8 cellular contexts compared by ENCODE assay signal in genomic region chr10:28676297-28676967, GRCh38. TPM values are rescaled to one million over a fixed set of nuclear protein-coding genes. Genes with fewer than 3 reads are reported as not detected.
DNase-seq lines count a peak whose midpoint lies in the region; ATAC-seq and TF ChIP-seq lines count a peak whose summit lies in the region.

No MANE protein-coding gene starts in this region.

- peaks cover 43% of the 10 kb centered on the region for H3K27me3 Mint-ChIP-seq in IgD-negative memory B cell
- peaks cover 60% of the 10 kb centered on the region for H3K27me3 Mint-ChIP-seq in activated naive CD8-positive, alpha-beta T cell treated with anti-CD3 and anti-CD28 coated beads, Interleukin-2, amount 50 U/mL, for 24 hours

- H3K4me1 Mint-ChIP-seq in IgD-negative memory B cell: peaks cover 13 to 32% (median 15%) of the 10 kb centered on the region in 3 donors
- peaks cover 30% of the 10 kb centered on the region for H3K4me1 Mint-ChIP-seq in activated naive CD8-positive, alpha-beta T cell treated with anti-CD3 and anti-CD28 coated beads, Interleukin-2, amount 50 U/mL, for 24 hours

- no peak for TF ChIP-seq CTCF in smooth muscle cell (IDR thresholded peaks at IDR 0.05; ENCODE audit: borderline replicate concordance, insufficient read depth, poor library complexity, severe bottlenecking)

- H3K9me3 Mint-ChIP-seq in IgD-negative memory B cell: peaks cover 0 to 2% (median 0%) of the 10 kb centered on the region in 3 donors
- no peaks in the 10 kb centered on the region for H3K9me3 Mint-ChIP-seq in activated naive CD8-positive, alpha-beta T cell treated with anti-CD3 and anti-CD28 coated beads, Interleukin-2, amount 50 U/mL, for 24 hours

- H3K36me3 ChIP-seq in smooth muscle cell (ENCODE audit: low read depth): no peaks in the 10 kb centered on the region

- peak overlapping the region; percentile 18 to 80 (median 25) for H3K27ac Mint-ChIP-seq in IgD-negative memory B cell
- no peak overlapping the region for H3K27ac Mint-ChIP-seq in activated naive CD8-positive, alpha-beta T cell treated with anti-CD3 and anti-CD28 coated beads, Interleukin-2, amount 50 U/mL, for 24 hours

- H3K4me2 ChIP-seq in smooth muscle cell: peak overlapping the region; percentile 96

- no peak for ATAC-seq in activated naive CD8-positive, alpha-beta T cell treated with anti-CD3 and anti-CD28 coated beads, Interleukin-2, amount 50 U/mL, for 24 hours
- ATAC-seq in GM18505 (IDR thresholded peaks at IDR 0.05; ENCODE audit: unreplicated experiment): no peak
- ATAC-seq in HG03442 (IDR thresholded peaks at IDR 0.05; ENCODE audit: unreplicated experiment): no peak

- H3K9me3 ChIP-seq in smooth muscle cell (replicated peaks; ENCODE audit: low read depth): no peaks in the 10 kb centered on the region

- no peak for TF ChIP-seq POLR2A in GM18505 (IDR thresholded peaks at IDR 0.05; ENCODE audit: borderline replicate concordance, extremely low read depth, insufficient read depth, insufficient read length)

- H3K4me1 ChIP-seq in smooth muscle cell (ENCODE audit: low read depth): peaks cover 12% of the 10 kb centered on the region

- peak overlapping the region; percentile 87 for H3K9ac ChIP-seq in smooth muscle cell (ENCODE audit: low read depth)

- peaks cover 1% of the 10 kb centered on the region for H3K36me3 Mint-ChIP-seq in IgD-negative memory B cell
- no peaks in the 10 kb centered on the region for H3K36me3 Mint-ChIP-seq in activated naive CD8-positive, alpha-beta T cell treated with anti-CD3 and anti-CD28 coated beads, Interleukin-2, amount 50 U/mL, for 24 hours (ENCODE audit: low read depth)

- peak overlapping the region; percentile 64 for H3K27ac ChIP-seq in smooth muscle cell (ENCODE audit: low read depth)

- H3F3A ChIP-seq in smooth muscle cell (ENCODE audit: low read depth): peaks cover 28% of the 10 kb centered on the region

- H4K20me1 ChIP-seq in smooth muscle cell (ENCODE audit: low read depth): peaks cover 41% of the 10 kb centered on the region

- H3K4me3 Mint-ChIP-seq in IgD-negative memory B cell: peak overlapping the region; percentile 76 to 90 (median 84)
- peak overlapping the region; percentile 56 for H3K4me3 Mint-ChIP-seq in activated naive CD8-positive, alpha-beta T cell treated with anti-CD3 and anti-CD28 coated beads, Interleukin-2, amount 50 U/mL, for 24 hours

- WGBS in smooth muscle cell (ENCODE audit: low lambda C conversion rate): 3% methylated on average over 22 of the region's 26 CpGs

- H2AFZ ChIP-seq in smooth muscle cell (ENCODE audit: low read depth): peak overlapping the region; percentile 88

- H3K4me3 ChIP-seq in iPS-11a (ENCODE audit: low read depth, low read length) (peak overlapping the region; percentile 17), smooth muscle cell (peak overlapping the region; percentile 87)

- peaks cover 73% of the 10 kb centered on the region for H3K79me2 ChIP-seq in smooth muscle cell (ENCODE audit: low read depth)

- DNase-seq in D341Med (ENCODE audit: low spot score) (peak; percentile 61), smooth muscle cell (lab: John Stamatoyannopoulos, UW; ENCODE audit: unreplicated experiment) (no peak), NCI-H345 (lab: John Stamatoyannopoulos, UW) (no peak)
- DNase-seq in activated naive CD8-positive, alpha-beta T cell treated with anti-CD3 and anti-CD28 coated beads, Interleukin-2, amount 50 U/mL, for 24 hours: peak; percentile 6

- H3K27me3 ChIP-seq in smooth muscle cell (ENCODE audit: low read depth): no peaks in the 10 kb centered on the region

RNA-seq across cellular contexts. Expression of gene BAMBI, which starts 0.9 kb away (rescaled TPM):
- 0.70 TPM for polyA plus RNA-seq in IgD-negative memory B cell
- total RNA-seq in smooth muscle cell: 621 and 648 TPM in 2 replicates
- polyA plus RNA-seq in smooth muscle cell: 878 and 879 TPM in 2 replicates

Comparison
In these comparisons a context has a peak if more than half of its experiments do, and no peak if none do; other contexts are left out.
1. DNase-seq: peak in D341Med (single experiment) and activated naive CD8-positive, alpha-beta T cell treated with anti-CD3 and anti-CD28 coated beads, Interleukin-2, amount 50 U/mL, for 24 hours (single experiment); none in smooth muscle cell (single experiment) and NCI-H345 (single experiment).
2. RNA of gene BAMBI, which starts 0.9 kb away (polyA plus RNA-seq): 878 to 879 TPM in smooth muscle cell; 0.70 TPM in IgD-negative memory B cell (single experiment); every median in the first group is over 100 times any median in the second.